ENCODE assay signal across 8 cellular contexts in genomic region chr22:46971141-46971775, GRCh38.
DNase-seq lines count a peak whose midpoint lies in the region; ATAC-seq and TF ChIP-seq lines count a peak whose summit lies in the region.

No MANE protein-coding gene starts in this region.

- TF ChIP-seq POLR2A in gastrocnemius medialis (IDR thresholded peaks at IDR 0.05) = no peak

- no peaks in the 10 kb centered on the region for H3K36me3 ChIP-seq in gastrocnemius medialis

- H3K27me3 ChIP-seq in gastrocnemius medialis = no peaks in the 10 kb centered on the region

- no peaks in the 10 kb centered on the region for H3K9me3 Mint-ChIP-seq in effector memory CD8-positive, alpha-beta T cell

- TF ChIP-seq CTCF in gastrocnemius medialis (IDR thresholded peaks at IDR 0.05 in 4 of 5, conservative IDR thresholded peaks at IDR 0.05 in 1 of 5) = no peak

- H3K4me1 Mint-ChIP-seq in effector memory CD8-positive, alpha-beta T cell (ENCODE audit: low read depth in 2 of 2) = peaks cover 22 to 30% of the 10 kb centered on the region in 2 donors

- H3K27ac Mint-ChIP-seq in effector memory CD8-positive, alpha-beta T cell = peak overlapping the region in 1 of 2 donors; percentile 68

- no peaks in the 10 kb centered on the region for H3K27me3 Mint-ChIP-seq in effector memory CD8-positive, alpha-beta T cell

- H3K36me3 Mint-ChIP-seq in effector memory CD8-positive, alpha-beta T cell (ENCODE audit: insufficient read depth) = peaks cover 22% of the 10 kb centered on the region

- intact Hi-C loops in gastrocnemius medialis (cut with DNase I; ENCODE audit: low total_unique reads) = no loop called here

- H3K4me3 ChIP-seq in gastrocnemius medialis = no peak overlapping the region

- ATAC-seq in gastrocnemius medialis (peak; percentile 61 to 64), HG03565 (IDR thresholded peaks at IDR 0.05; ENCODE audit: unreplicated experiment) (no peak), HG03457 (IDR thresholded peaks at IDR 0.05; ENCODE audit: unreplicated experiment) (no peak)
- no peak for ATAC-seq in effector memory CD8-positive, alpha-beta T cell (replicated peaks)

- peaks cover 0 to 6% of the 10 kb centered on the region in 2 donors for H3K4me1 ChIP-seq in gastrocnemius medialis

- H3K27ac ChIP-seq in gastrocnemius medialis = peak overlapping the region; percentile 20 to 62 (median 46)

- H3K4me3 Mint-ChIP-seq in effector memory CD8-positive, alpha-beta T cell = no peak overlapping the region

- in situ Hi-C loops in gastrocnemius medialis (cut with MboI; ENCODE audit: low sequenced_read_pairs in 4 of 4) = no loop called here

- DNase-seq in NCI-H146 (lab: John Stamatoyannopoulos, UW) = peak; percentile 58
- DNase-seq in cerebellar cortex (ENCODE audit: low spot score) = peak; percentile 15
- DNase-seq in kidney glomerular epithelial cell (lab: John Stamatoyannopoulos, UW) = peak; percentile 78
- DNase-seq in gastrocnemius medialis = no peak
- DNase-seq in NCI-H82 (lab: John Stamatoyannopoulos, UW) = no peak
- DNase-seq in effector memory CD8-positive, alpha-beta T cell = no peak

- no peaks in the 10 kb centered on the region for H3K9me3 ChIP-seq in gastrocnemius medialis

Comparison
In these comparisons a context has a peak if more than half of its experiments do, and no peak if none do; other contexts are left out.
1. DNase-seq: peak in NCI-H146 (single experiment), cerebellar cortex (single experiment) and kidney glomerular epithelial cell (single experiment); none in gastrocnemius medialis (0 of 2), NCI-H82 (single experiment) and effector memory CD8-positive, alpha-beta T cell (0 of 3).
2. ATAC-seq: peak in gastrocnemius medialis (2 of 2); none in HG03565 (single experiment), HG03457 (single experiment) and effector memory CD8-positive, alpha-beta T cell (single experiment).